8 cellular contexts compared by ENCODE assay signal in the genomic region with DNA sequence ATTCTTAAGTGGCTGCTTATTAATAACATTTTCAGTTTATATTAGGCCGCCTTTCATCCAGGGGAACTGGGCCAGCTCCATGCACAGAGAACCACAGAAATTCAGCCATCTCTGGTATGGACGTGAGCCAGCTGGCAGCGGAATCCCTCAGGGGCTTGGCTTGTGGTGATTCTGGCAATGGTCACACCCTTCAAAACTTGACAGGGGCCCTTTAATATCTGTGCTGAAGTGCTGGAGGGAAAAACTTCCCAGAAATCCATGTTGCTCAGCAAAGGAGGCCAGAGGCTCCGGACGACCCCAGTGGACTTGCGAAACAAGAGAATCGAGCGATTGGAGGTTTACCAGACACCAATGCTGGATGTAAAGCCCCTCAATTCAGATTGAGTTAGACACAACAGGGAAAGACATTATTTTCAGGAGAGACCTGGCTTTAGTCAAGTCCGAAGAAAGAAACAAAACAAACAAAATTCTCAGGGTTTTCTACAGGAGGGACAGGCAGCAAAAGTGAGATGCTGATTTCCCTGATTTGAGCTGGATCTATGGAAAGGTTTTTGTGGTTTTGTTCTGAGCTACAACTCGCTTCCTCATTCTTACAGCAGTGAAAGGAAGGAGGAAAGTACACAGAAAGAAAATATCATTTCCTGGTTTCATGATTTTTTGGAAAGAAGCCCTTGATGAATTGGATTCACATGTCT. TPM values are rescaled to one million over a fixed set of nuclear protein-coding genes. Genes with fewer than 3 reads are reported as not detected.
DNase-seq lines count a peak whose midpoint lies in the region; ATAC-seq and TF ChIP-seq lines count a peak whose summit lies in the region.

No MANE protein-coding gene starts in this region.

- dilution Hi-C loops in mammary epithelial cell (cut with HindIII; ENCODE audit: low sequenced_read_pairs): no loop called here

- peak overlapping the region; percentile 64 for H2AFZ ChIP-seq in mammary epithelial cell (ENCODE audit: low read depth, low read length)

- peak; percentile 22 for ATAC-seq in left lobe of liver

- in situ Hi-C loops in mammary epithelial cell (cut with MboI; ENCODE audit: low sequenced_read_pairs in 2 of 2): no loop called here

- peak overlapping the region; percentile 55 for H3K9ac ChIP-seq in mammary epithelial cell (ENCODE audit: insufficient read depth, low read length)

- H3K9me3 ChIP-seq in mammary epithelial cell (replicated peaks; ENCODE audit: insufficient read depth, low read length): no peaks in the 10 kb centered on the region
- H3K9me3 ChIP-seq in tibial artery: no peaks in the 10 kb centered on the region

- BruUV-seq in mammary epithelial cell (replicated peaks; lab: Mats Ljungman, UMichigan): no TSS peak

- 0% methylated on average over 5 of the region's 10 CpGs for WGBS in mammary epithelial cell (ENCODE audit: low coverage, missing lambda C conversion rate)

- peak; percentile 18 for DNase-seq in LoVo (ENCODE audit: low spot score)
- DNase-seq in mammary epithelial cell: peak; percentile 67
- peak; percentile 51 for DNase-seq in left lobe of liver (ENCODE audit: low spot score)
- peak; percentile 52 to 85 for DNase-seq in tibial artery
- DNase-seq in HK-2 (ENCODE audit: unreplicated experiment): no peak
- DNase-seq in NCI-H1436 treated with DMSO at 0.1 percent for 48 hours (lab: John Stamatoyannopoulos, UW): no peak
- DNase-seq in activated CD4-positive, alpha-beta T cell treated with anti-CD3 and anti-CD28 coated beads, Interleukin-2, amount 50 U/mL, for 48 hours: no peak
- no peak for DNase-seq in erythroblast (lab: John Stamatoyannopoulos, UW)

- no peak for TF ChIP-seq POLR2A in erythroblast (IDR thresholded peaks at IDR 0.05; ENCODE audit: low read length)

- peak overlapping the region; percentile 83 for H3K27ac ChIP-seq in mammary epithelial cell (ENCODE audit: insufficient read depth, low read depth, low read length)
- peak overlapping the region; percentile 70 to 77 for H3K27ac ChIP-seq in tibial artery

- no peaks in the 10 kb centered on the region for H3K36me3 ChIP-seq in mammary epithelial cell (ENCODE audit: insufficient read depth, low read length)
- no peaks in the 10 kb centered on the region for H3K36me3 ChIP-seq in tibial artery

- CTCF ChIA-PET in mammary epithelial cell (lab: Charles Lee; ENCODE audit: low non-redundant PET): no interaction called here

- H3K27me3 ChIP-seq in mammary epithelial cell (ENCODE audit: insufficient read depth, low read length): no peaks in the 10 kb centered on the region
- no peaks in the 10 kb centered on the region for H3K27me3 ChIP-seq in tibial artery

- intact Hi-C loops in mammary epithelial cell (cut with micrococcal nuclease) (no loop called here), tibial artery (cut with DNase I; ENCODE audit: low total_unique reads) (no loop called here)

- H3K4me3 ChIP-seq in mammary epithelial cell (replicated peaks in 1 of 3; ENCODE audit: insufficient read depth in 1 of 3, low read depth in 2 of 3, low read length in 3 of 3): peak overlapping the region; percentile 28 to 46 (median 44)
- peak overlapping the region; percentile 41 to 43 for H3K4me3 ChIP-seq in tibial artery

- no peaks in the 10 kb centered on the region for H4K20me1 ChIP-seq in mammary epithelial cell (ENCODE audit: insufficient read depth, low read length)

- peaks cover 57% of the 10 kb centered on the region for H3K4me1 ChIP-seq in mammary epithelial cell (ENCODE audit: insufficient read depth, low read length)
- H3K4me1 ChIP-seq in tibial artery: peaks cover 5 to 94% (median 65%) of the 10 kb centered on the region in 4 donors

- peaks cover 90% of the 10 kb centered on the region for H3K79me2 ChIP-seq in mammary epithelial cell (ENCODE audit: insufficient read depth, low read length)

- TF ChIP-seq CTCF in mammary epithelial cell (conservative IDR thresholded peaks at IDR 0.05 in 1 of 2, IDR thresholded peaks at IDR 0.05 in 1 of 2; ENCODE audit: extremely low read depth in 1 of 2, insufficient read depth in 1 of 2, low read depth in 1 of 2, low read length in 2 of 2) (no peak), tibial artery (IDR thresholded peaks at IDR 0.05) (no peak)

- peak overlapping the region; percentile 84 for H3K4me2 ChIP-seq in mammary epithelial cell (ENCODE audit: insufficient read depth, low read depth, low read length)

RNA-seq across cellular contexts. Expression of a gene that starts 11.1 kb away (rescaled TPM):
- total RNA-seq in mammary epithelial cell (10 to 100 TPM; 23.2 to 50.5 TPM), left lobe of liver (3.6 TPM)
- 8.6 TPM for polyA plus RNA-seq in mammary epithelial cell
- 50.8 TPM for polyA minus RNA-seq in mammary epithelial cell

Comparison
In these comparisons a context has a peak if more than half of its experiments do, and no peak if none do; other contexts are left out.
1. DNase-seq: peak in LoVo (single experiment), mammary epithelial cell (single experiment), left lobe of liver (single experiment) and tibial artery (2 of 2); none in HK-2 (single experiment), NCI-H1436 treated with DMSO at 0.1 percent for 48 hours (single experiment), activated CD4-positive, alpha-beta T cell treated with anti-CD3 and anti-CD28 coated beads, Interleukin-2, amount 50 U/mL, for 48 hours (0 of 2) and erythroblast (0 of 2).